ENCODE assay signal across 11 cellular contexts in the genomic region with DNA sequence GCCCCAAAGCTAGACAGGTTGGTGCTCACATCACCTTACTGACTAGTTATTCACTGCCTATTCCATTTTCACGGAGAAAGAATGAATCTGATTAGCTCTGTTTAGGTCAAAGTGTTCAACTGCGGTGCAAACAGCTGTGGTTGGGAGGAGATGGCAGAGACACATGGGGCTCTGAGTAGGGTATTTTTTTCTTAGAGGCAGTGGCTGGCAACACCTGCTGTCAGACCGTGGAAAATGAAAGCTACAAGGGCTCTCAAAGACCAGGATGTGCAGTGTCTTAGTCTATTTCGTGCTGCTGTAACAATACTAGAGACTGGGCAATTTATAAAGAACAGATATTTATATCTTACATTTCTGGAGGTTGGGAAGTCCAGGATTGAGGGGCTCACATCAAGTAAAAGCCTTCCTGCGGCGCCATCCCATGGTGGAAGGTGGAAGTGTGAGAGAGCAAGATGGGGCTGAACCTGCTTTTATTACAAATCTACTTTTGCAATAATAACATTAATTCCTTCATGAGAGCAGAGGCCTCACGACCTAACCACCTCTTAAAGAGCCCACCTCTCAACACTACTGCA. TPM values are rescaled to one million over a fixed set of nuclear protein-coding genes. Genes with fewer than 3 reads are reported as not detected.
DNase-seq lines count a peak whose midpoint lies in the region; TF ChIP-seq lines count a peak whose summit lies in the region.
"Had no signal": no experiment of that assay in that cellular context is flagged by ENCODE, and none has a peak within 500 bp of the region (broad histone marks: within the 10 kb centered on the region; RNA-seq: fewer than 3 reads in every experiment).

No MANE protein-coding gene starts in this region.

- peak; percentile 23 for TF ChIP-seq CTCF in AG09309 (IDR thresholded peaks at IDR 0.05; ENCODE audit: control insufficient read depth, insufficient read depth, low read depth, low read length, missing control alignments)
- peak; percentile 47 for TF ChIP-seq CTCF in GM12873 (IDR thresholded peaks at IDR 0.05; ENCODE audit: insufficient read depth, low read depth, low read length, missing control alignments)
- peak; percentile 32; the same call in 1 of the 2 replicates for TF ChIP-seq CTCF in Loucy (conservative IDR thresholded peaks at IDR 0.05; ENCODE audit: low read length)
- TF ChIP-seq CTCF in cardiac fibroblast (IDR thresholded peaks at IDR 0.05; ENCODE audit: low read depth, low read length): peak; percentile 27
- TF ChIP-seq CTCF in Caco-2 (IDR thresholded peaks at IDR 0.05; ENCODE audit: insufficient read depth in 1 of 2, low read depth in 1 of 2, low read length in 1 of 2, severe bottlenecking in 1 of 2, unreplicated experiment in 1 of 2): peak in 1 of 2 experiments; percentile 16

- CTCF ChIA-PET in CD8-positive, alpha-beta memory T cell (lab: Charles Lee): interaction anchor here (1.3 kb wide), 1 partner anchor 11 kb away, joined by 3 read pairs; no protein-coding TSS in a partner anchor
- CTCF ChIA-PET in Caco-2 (lab: Charles Lee): no interaction called here

- H3K9me3 ChIP-seq in Loucy (ENCODE audit: insufficient read depth, low read depth, low read length) (no peaks in the 10 kb centered on the region), Caco-2 (no peaks in the 10 kb centered on the region)
- H3K9me3 ChIP-seq in CD8-positive, alpha-beta memory T cell (ENCODE audit: low read length): no peaks in the 10 kb centered on the region
- H3K9me3 ChIP-seq: SJSA1 had no signal

- POLR2A ChIA-PET in CD8-positive, alpha-beta memory T cell (lab: Charles Lee): interaction anchor here (0.5 kb wide), 1 partner anchor 120 kb away, joined by 3 read pairs; no protein-coding TSS in a partner anchor
- POLR2A ChIA-PET in Caco-2 (lab: Charles Lee): no interaction called here

- peaks cover 0 to 7% of the 10 kb centered on the region in 2 donors for H3K27me3 Mint-ChIP-seq in CD8-positive, alpha-beta memory T cell
- no peaks in the 10 kb centered on the region for H3K27me3 Mint-ChIP-seq in Caco-2 (ENCODE audit: insufficient read depth, unreplicated experiment)
- H3K27me3 Mint-ChIP-seq: activated naive CD4-positive, alpha-beta T cell treated with anti-CD3 and anti-CD28 coated beads, Interleukin-2, amount 50 U/mL, for 24 hours had no signal

- H3K9ac ChIP-seq in Loucy (ENCODE audit: low read depth, low read length, poor library complexity, severe bottlenecking): no peak overlapping the region

- no peaks in the 10 kb centered on the region for H3K79me2 ChIP-seq in Loucy (ENCODE audit: insufficient read depth, low read length)

- peaks cover 0 to 5% (median 0%) of the 10 kb centered on the region in 5 donors for H3K9me3 Mint-ChIP-seq in CD8-positive, alpha-beta memory T cell
- H3K9me3 Mint-ChIP-seq in Caco-2 (ENCODE audit: unreplicated experiment): no peaks in the 10 kb centered on the region
- H3K9me3 Mint-ChIP-seq: activated naive CD4-positive, alpha-beta T cell treated with anti-CD3 and anti-CD28 coated beads, Interleukin-2, amount 50 U/mL, for 24 hours had no signal

- no peaks in the 10 kb centered on the region for H4K20me1 ChIP-seq in Loucy (ENCODE audit: insufficient read depth, low read length, poor library complexity, severe bottlenecking)

- H3K4me3 ChIP-seq in AG09309 (ENCODE audit: control insufficient read depth, low read depth, low read length) (no peak overlapping the region), Loucy (ENCODE audit: low read length, poor library complexity, severe bottlenecking) (no peak overlapping the region), cardiac fibroblast (replicated peaks in 1 of 2; ENCODE audit: low read depth in 2 of 2, low read length in 2 of 2) (no peak overlapping the region), Caco-2 (ENCODE audit: low read depth, low read length) (no peak overlapping the region)
- H3K4me3 ChIP-seq in CD8-positive, alpha-beta memory T cell (ENCODE audit: low read length): no peak overlapping the region
- H3K4me3 ChIP-seq: SJSA1 had no signal

- in situ Hi-C loops in G401 (cut with HindIII; ENCODE audit: low sequenced_read_pairs): no loop called here

- H3F3A ChIP-seq in Loucy (ENCODE audit: low read depth): no peaks in the 10 kb centered on the region

- no peak overlapping the region for H3K27ac ChIP-seq in CD8-positive, alpha-beta memory T cell (ENCODE audit: low read depth, low read length)
- H3K27ac ChIP-seq: SJSA1 had no signal

- H3K4me1 ChIP-seq in Loucy (ENCODE audit: insufficient read depth, low read length, poor library complexity, severe bottlenecking): no peaks in the 10 kb centered on the region
- H3K4me1 ChIP-seq in CD8-positive, alpha-beta memory T cell (ENCODE audit: insufficient read depth, low read length): no peaks in the 10 kb centered on the region
- no peaks in the 10 kb centered on the region for H3K4me1 ChIP-seq in Caco-2

- H3K27me3 ChIP-seq in Loucy (ENCODE audit: insufficient read depth, low read length, poor library complexity, severe bottlenecking) (no peaks in the 10 kb centered on the region), Caco-2 (replicated peaks; ENCODE audit: control insufficient read depth, insufficient read depth, low read length) (no peaks in the 10 kb centered on the region)
- H3K27me3 ChIP-seq in CD8-positive, alpha-beta memory T cell (ENCODE audit: insufficient read depth, low read length, poor library complexity, severe bottlenecking): no peaks in the 10 kb centered on the region
- H3K27me3 ChIP-seq: SJSA1 had no signal

- peak overlapping the region in 4 of 8 donors; percentile 6 to 49 (median 16) for H3K27ac Mint-ChIP-seq in CD8-positive, alpha-beta memory T cell
- H3K27ac Mint-ChIP-seq in Caco-2 (ENCODE audit: unreplicated experiment): no peak overlapping the region
- H3K27ac Mint-ChIP-seq: activated naive CD4-positive, alpha-beta T cell treated with anti-CD3 and anti-CD28 coated beads, Interleukin-2, amount 50 U/mL, for 24 hours had no signal

- no TSS peak for BruUV-seq in Caco-2 (replicated peaks; lab: Mats Ljungman, UMichigan)

- H3K36me3 Mint-ChIP-seq in CD8-positive, alpha-beta memory T cell: no peaks in the 10 kb centered on the region
- no peaks in the 10 kb centered on the region for H3K36me3 Mint-ChIP-seq in Caco-2 (ENCODE audit: insufficient read depth, unreplicated experiment)
- H3K36me3 Mint-ChIP-seq: activated naive CD4-positive, alpha-beta T cell treated with anti-CD3 and anti-CD28 coated beads, Interleukin-2, amount 50 U/mL, for 24 hours had no signal

- H2AFZ ChIP-seq in Loucy (ENCODE audit: low read length): no peak overlapping the region

- intact Hi-C loops in Caco-2 (cut with micrococcal nuclease; ENCODE audit: unreplicated experiment): no loop called here

- peaks cover 0 to 5% (median 4%) of the 10 kb centered on the region in 3 donors for H3K4me1 Mint-ChIP-seq in CD8-positive, alpha-beta memory T cell
- H3K4me1 Mint-ChIP-seq in Caco-2 (ENCODE audit: low read depth, unreplicated experiment): no peaks in the 10 kb centered on the region
- H3K4me1 Mint-ChIP-seq: activated naive CD4-positive, alpha-beta T cell treated with anti-CD3 and anti-CD28 coated beads, Interleukin-2, amount 50 U/mL, for 24 hours had no signal

- no peak overlapping the region for H3K4me3 Mint-ChIP-seq in CD8-positive, alpha-beta memory T cell
- no peak overlapping the region for H3K4me3 Mint-ChIP-seq in Caco-2 (ENCODE audit: unreplicated experiment)
- H3K4me3 Mint-ChIP-seq: activated naive CD4-positive, alpha-beta T cell treated with anti-CD3 and anti-CD28 coated beads, Interleukin-2, amount 50 U/mL, for 24 hours had no signal

- DNase-seq in AG09309 (ENCODE audit: low read depth) (no peak), cardiac fibroblast (ENCODE audit: low read depth in 2 of 2) (peak; percentile 22 to 34), Caco-2 (no peak), HK-2 (ENCODE audit: unreplicated experiment) (no peak), G401 (ENCODE audit: low spot score) (no peak)
- DNase-seq in CD8-positive, alpha-beta memory T cell: no peak
- DNase-seq: stimulated activated CD4-positive, alpha-beta T cell treated with anti-CD3 and anti-CD28 coated beads, Interleukin-4, amount 100 ng/mL, for 24 hours had no signal

- H3K9me2 ChIP-seq in Loucy (replicated peaks; ENCODE audit: low read depth, low read length): no peaks in the 10 kb centered on the region

- no peak overlapping the region for H3K4me2 ChIP-seq in Loucy (ENCODE audit: low read depth, low read length, poor library complexity, severe bottlenecking)

- no peaks in the 10 kb centered on the region for H3K36me3 ChIP-seq in Loucy (ENCODE audit: insufficient read depth, low read length)
- H3K36me3 ChIP-seq in CD8-positive, alpha-beta memory T cell (ENCODE audit: insufficient read depth, low read length): no peaks in the 10 kb centered on the region
- no peaks in the 10 kb centered on the region for H3K36me3 ChIP-seq in Caco-2 (ENCODE audit: control insufficient read depth, insufficient read depth, low read length)
- H3K36me3 ChIP-seq: SJSA1 had no signal

RNA-seq across cellular contexts. Expression of gene NYX, which starts 10.6 kb away (rescaled TPM):
- not detected for total RNA-seq in CD8-positive, alpha-beta memory T cell
- polyA plus RNA-seq in CD8-positive, alpha-beta memory T cell: not detected
- not detected in 2 replicates for total RNA-seq in Caco-2 (2022)
- not detected in 2 replicates for total RNA-seq in G401 (2014; rRNA removed; shearing (Covaris generic))
- total RNA-seq: SJSA1 had no signal

Comparison
In these comparisons a context has a peak if more than half of its experiments do, and no peak if none do; other contexts are left out.
1. DNase-seq: peak in cardiac fibroblast (2 of 2); none in AG09309 (single experiment), CD8-positive, alpha-beta memory T cell (0 of 5), Caco-2 (0 of 2), HK-2 (single experiment) and G401 (single experiment).